Comparison of ENCODE assay signal across 21 cellular contexts in the genomic region with DNA sequence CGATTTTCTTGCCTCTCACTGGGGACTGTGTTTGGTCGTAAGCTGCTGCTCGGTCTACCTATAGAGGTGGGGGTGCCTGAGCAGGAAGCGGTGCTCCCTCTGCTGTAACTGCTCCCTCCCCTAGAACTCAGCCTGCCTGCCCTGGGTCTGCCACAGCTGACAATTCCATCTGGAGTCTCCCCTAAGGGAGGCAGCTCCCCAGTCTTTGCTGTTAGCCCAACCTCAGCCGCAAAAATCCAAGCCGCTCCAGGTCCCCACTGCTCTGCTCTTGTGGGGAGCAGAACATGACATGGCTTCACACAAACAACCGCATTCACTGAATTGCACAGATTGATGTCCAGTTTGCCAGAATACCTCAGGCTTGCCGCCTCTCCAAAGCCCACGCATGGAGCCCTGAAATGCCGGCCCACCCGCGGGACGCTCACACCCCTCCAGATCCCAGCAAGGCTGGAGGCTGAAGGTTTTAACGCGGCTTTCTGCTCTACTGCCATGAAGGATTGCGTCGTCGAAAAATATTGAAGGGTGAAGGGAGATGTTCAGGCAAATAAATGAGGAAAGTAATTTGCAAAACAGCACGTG.
"Had no signal": no experiment of that assay in that cellular context is flagged by ENCODE, and none has a peak within 500 bp of the region (broad histone marks: within the 10 kb centered on the region; RNA-seq: fewer than 3 reads in every experiment).

No MANE protein-coding gene starts in this region.

- H3K27ac ChIP-seq: ascending aorta, prostate gland, right lobe of liver, SK-N-MC, testis, upper lobe of left lung had no signal

- H3K9me3 ChIP-seq: ascending aorta, prostate gland, right lobe of liver, testis, upper lobe of left lung had no signal

- H3K4me3 ChIP-seq: ascending aorta, prostate gland, right lobe of liver, SK-N-MC, testis, upper lobe of left lung had no signal

- H3K36me3 ChIP-seq: ascending aorta, prostate gland, right lobe of liver, upper lobe of left lung had no signal

- H3K4me1 ChIP-seq: ascending aorta, prostate gland, right lobe of liver, testis had no signal

- ATAC-seq: left cardiac atrium; right lobe of liver; stimulated activated effector memory CD8-positive, alpha-beta T cell treated with anti-CD3 and anti-CD28 coated beads, Interleukin-12 subunit alpha, Interleukin-12 subunit beta, amount 100 ng/mL, for 72 hours had no signal

- DNase-seq: activated CD4-positive, CD25-positive, alpha-beta regulatory T cell treated with anti-CD3 and anti-CD28 coated beads, Interleukin-2, amount 50 U/mL, for 72 hours; activated CD8-positive, alpha-beta memory T cell treated with anti-CD3 and anti-CD28 coated beads for 24 hours; activated CD8-positive, alpha-beta memory T cell treated with anti-CD3 and anti-CD28 coated beads, Interleukin-2, amount 50 U/mL, for 48 hours; activated effector memory CD4-positive, alpha-beta T cell treated with Interleukin-2 at 50 U/mL for 16 hours; activated naive CD4-positive, alpha-beta T cell treated with anti-CD3 and anti-CD28 coated beads, Interleukin-2, amount 50 U/mL, for 16 hours; activated T-cell treated with anti-CD3 and anti-CD28 coated beads, Interleukin-2, amount 50 U/mL, for 48 hours; cortex of kidney; erythroblast; foreskin melanocyte; left cardiac atrium; small intestine; stimulated activated CD4-positive, alpha-beta T cell treated with anti-CD3 and anti-CD28 coated beads, Interleukin-4, amount 100 ng/mL, for 1 hour; T-helper 1 cell; T-helper 9 cell; testis; upper lobe of left lung had no signal

- H3K27me3 ChIP-seq: ascending aorta, right lobe of liver, testis had no signal
